ENCODE assay signal across 8 cellular contexts in the genomic region with DNA sequence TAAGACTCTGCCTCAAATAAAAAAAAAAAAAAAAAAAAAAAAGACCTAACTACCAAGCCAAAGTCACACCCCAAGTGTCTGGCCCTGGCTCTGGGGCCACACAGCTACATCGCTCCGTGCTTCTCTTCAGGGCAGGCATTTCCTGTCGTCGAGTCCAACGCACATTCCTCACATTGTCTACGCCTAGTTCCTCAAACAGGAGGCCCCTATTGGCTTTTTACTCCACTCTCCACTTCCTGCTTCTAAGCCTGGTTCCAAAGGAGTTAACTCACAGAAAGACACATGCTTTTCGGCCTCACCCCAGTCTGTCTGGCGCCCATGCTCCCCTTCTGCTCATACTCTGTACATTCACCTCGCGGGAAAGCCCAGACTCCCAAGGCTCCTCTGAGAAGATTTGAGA. TPM values are rescaled to one million over a fixed set of nuclear protein-coding genes. Genes with fewer than 3 reads are reported as not detected.
DNase-seq lines count a peak whose midpoint lies in the region; ATAC-seq and TF ChIP-seq lines count a peak whose summit lies in the region.

No MANE protein-coding gene starts in this region.

- no peak for ATAC-seq in omental fat pad (ENCODE audit: low FRiP score)
- no peak for ATAC-seq in GM21526 (IDR thresholded peaks at IDR 0.05; ENCODE audit: low FRiP score, unreplicated experiment)

- H3K4me3 ChIP-seq in NB4 (ENCODE audit: low read depth, low read length) = no peak overlapping the region
- H3K4me3 ChIP-seq in mesodermal cell (ENCODE audit: extremely low read depth, insufficient read depth, low read length, poor library complexity, severe bottlenecking) = no peak overlapping the region
- H3K4me3 ChIP-seq in Karpas-422 (ENCODE audit: low read length) = no peak overlapping the region

- H3K9me2 ChIP-seq in Karpas-422 (replicated peaks; ENCODE audit: insufficient read depth, low read length) = no peaks in the 10 kb centered on the region

- no peak overlapping the region for H2AFZ ChIP-seq in Karpas-422 (ENCODE audit: low read length)

- H3K36me3 ChIP-seq in mesodermal cell (ENCODE audit: control insufficient read depth, insufficient read depth, low read length) = no peaks in the 10 kb centered on the region
- H3K36me3 ChIP-seq in Karpas-422 (ENCODE audit: insufficient read depth, low read length) = no peaks in the 10 kb centered on the region

- H3K4me1 ChIP-seq in mesodermal cell (ENCODE audit: control insufficient read depth, insufficient read depth, low read length, poor library complexity, severe bottlenecking) (peaks cover 11% of the 10 kb centered on the region), Karpas-422 (ENCODE audit: low read length) (no peaks in the 10 kb centered on the region)

- no peaks in the 10 kb centered on the region for H3K79me2 ChIP-seq in Karpas-422 (ENCODE audit: low read length)

- no peaks in the 10 kb centered on the region for H4K20me1 ChIP-seq in Karpas-422 (ENCODE audit: insufficient read depth, low read depth, low read length)

- DNase-seq in COLO829 (ENCODE audit: low spot score) (peak; percentile 45), NB4 (ENCODE audit: low read depth) (peak; percentile 71), dermis microvascular lymphatic vessel endothelial cell (ENCODE audit: low read depth in 2 of 2) (peak; percentile 42 to 52), omental fat pad (ENCODE audit: low spot score) (no peak), Karpas-422 (no peak), NCI-H1105 treated with DMSO at 0.1 percent for 48 hours (lab: John Stamatoyannopoulos, UW) (no peak)

- no peak for TF ChIP-seq POLR2A in NB4 (IDR thresholded peaks at IDR 0.05; ENCODE audit: extremely low read depth, insufficient read length)

- H3K27me3 ChIP-seq in Karpas-422 (ENCODE audit: low read length) = no peaks in the 10 kb centered on the region

- no peak overlapping the region for H3K4me2 ChIP-seq in Karpas-422 (ENCODE audit: low read depth, low read length, poor library complexity, severe bottlenecking)

- no peak for TF ChIP-seq CTCF in NB4 (IDR thresholded peaks at IDR 0.05; ENCODE audit: low read depth, low read length)
- no peak for TF ChIP-seq CTCF in omental fat pad (IDR thresholded peaks at IDR 0.05)

- WGBS in mesodermal cell (ENCODE audit: insufficient coverage in 2 of 2), 2 experiments = 28 to 70% methylated on average over 3 to 9 of the region's 10 CpGs

- no peaks in the 10 kb centered on the region for H3K9me3 ChIP-seq in mesodermal cell (ENCODE audit: control insufficient read depth, low read length)
- no peaks in the 10 kb centered on the region for H3K9me3 ChIP-seq in Karpas-422 (ENCODE audit: low read length)

- no peak overlapping the region for H3K9ac ChIP-seq in Karpas-422 (ENCODE audit: low read length)

- H3K27ac ChIP-seq in mesodermal cell (ENCODE audit: low read depth, low read length, severe bottlenecking) (peak overlapping the region; percentile 72), Karpas-422 (ENCODE audit: low read length) (no peak overlapping the region)

RNA-seq across cellular contexts. Expression of a gene that starts 28.8 kb away (rescaled TPM):
- total RNA-seq in dermis microvascular lymphatic vessel endothelial cell (not detected in 2 replicates), omental fat pad (under 1 TPM in 1 of 4 donors, not detected in 3; 0.09 TPM)
- polyA plus RNA-seq in mesodermal cell (2013, experiment 1 of 2) = not detected
- polyA plus RNA-seq in mesodermal cell (2013, experiment 2 of 2) = not detected
- not detected in 2 replicates for total RNA-seq in Karpas-422 (2014; rRNA removed; shearing (Covaris generic); ENCODE audit: low replicate concordance)

RNA-seq across cellular contexts. Expression of a gene that starts 37.4 kb away (rescaled TPM):
- total RNA-seq in dermis microvascular lymphatic vessel endothelial cell (329 and 384 TPM in 2 replicates), omental fat pad (100 to 1,000 TPM; 315 to 515 (median 413) TPM)
- 506 TPM for polyA plus RNA-seq in mesodermal cell (2013, experiment 1 of 2)
- 551 TPM for polyA plus RNA-seq in mesodermal cell (2013, experiment 2 of 2)
- total RNA-seq in Karpas-422 (2014; rRNA removed; shearing (Covaris generic); ENCODE audit: low replicate concordance) = 541 and 657 TPM in 2 replicates

Comparison
In these comparisons a context has a peak if more than half of its experiments do, and no peak if none do; other contexts are left out.
1. DNase-seq: peak in COLO829 (single experiment), NB4 (single experiment) and dermis microvascular lymphatic vessel endothelial cell (2 of 2); none in omental fat pad (single experiment), Karpas-422 (single experiment) and NCI-H1105 treated with DMSO at 0.1 percent for 48 hours (single experiment).